Comparison of ENCODE assay signal across 9 cellular contexts in genomic region chr6:42742116-42742894, GRCh38. TPM values are rescaled to one million over a fixed set of nuclear protein-coding genes. Genes with fewer than 3 reads are reported as not detected.
DNase-seq lines count a peak whose midpoint lies in the region; ATAC-seq and TF ChIP-seq lines count a peak whose summit lies in the region.
"Had no signal": no experiment of that assay in that cellular context is flagged by ENCODE, and none has a peak within 500 bp of the region (broad histone marks: within the 10 kb centered on the region; RNA-seq: fewer than 3 reads in every experiment).

No MANE protein-coding gene starts in this region.

- H3K4me3 ChIP-seq in SU-DHL-6 (ENCODE audit: insufficient read depth, low read length, poor library complexity, severe bottlenecking) (no peak overlapping the region), spleen (no peak overlapping the region)

- no peak overlapping the region for H3K9ac ChIP-seq in SU-DHL-6 (ENCODE audit: low read length)

- H3K9me2 ChIP-seq in SU-DHL-6 (replicated peaks; ENCODE audit: insufficient read depth, low read length) = no peaks in the 10 kb centered on the region

- intact Hi-C loops in spleen (cut with DNase I; ENCODE audit: low total_unique reads) (loop anchor here (10.0 kb wide), 1 partner anchor 132 kb away; the partner anchor contains the start of gene RPL7L1), left ventricle myocardium superior (cut with micrococcal nuclease) (no loop called here)

- 0 out of 2 replicates have a peak overlapping the region, but pooled peaks have one; percentile 12 for H3K27ac ChIP-seq in SU-DHL-6 (ENCODE audit: low read depth, low read length)
- no peak overlapping the region for H3K27ac ChIP-seq in spleen

- H3K9me3 ChIP-seq in SU-DHL-6 (ENCODE audit: insufficient read depth, low read length) (0 out of 2 replicates have a peak, but pooled peaks cover 8% of the 10 kb centered on the region), spleen (no peaks in the 10 kb centered on the region)

- no peak for TF ChIP-seq POLR2A in spleen (IDR thresholded peaks at IDR 0.05)

- WGBS in spleen, 5 donors = 62 to 81% (median 75%) methylated on average over 5 of the region's 5 CpGs

- H3K79me2 ChIP-seq in SU-DHL-6 (ENCODE audit: insufficient read depth, low read length) = peaks cover 20% of the 10 kb centered on the region

- peaks cover 10% of the 10 kb centered on the region; the same call in 1 of the 2 replicates for H4K20me1 ChIP-seq in SU-DHL-6 (ENCODE audit: low read depth, low read length)

- ATAC-seq in GM18909 (IDR thresholded peaks at IDR 0.05; ENCODE audit: poor library complexity, unreplicated experiment) (no peak), HG03469 (IDR thresholded peaks at IDR 0.05; ENCODE audit: unreplicated experiment) (no peak), left ventricle myocardium superior (no peak)

- H3K4me1 ChIP-seq in spleen = peaks cover 15 to 36% (median 21%) of the 10 kb centered on the region in 6 donors

- H3K36me3 ChIP-seq in SU-DHL-6 (ENCODE audit: low read length) = peaks cover 9% of the 10 kb centered on the region; the same call in 1 of the 2 replicates
- H3K36me3 ChIP-seq in spleen = peaks cover 0 to 7% (median 0%) of the 10 kb centered on the region in 6 donors

- no peaks in the 10 kb centered on the region for H3K27me3 ChIP-seq in SU-DHL-6 (ENCODE audit: low read length)
- no peaks in the 10 kb centered on the region for H3K27me3 ChIP-seq in spleen (replicated peaks in 1 of 7)

- DNase-seq in DMS 273 treated with DMSO at 0.1 percent for 48 hours (lab: John Stamatoyannopoulos, UW) (peak; percentile 99), NCI-H1417 treated with DMSO at 0.1 percent for 48 hours (lab: John Stamatoyannopoulos, UW) (peak; percentile 67), kidney glomerular epithelial cell (lab: John Stamatoyannopoulos, UW) (peak; percentile 78), spleen (no peak), left ventricle myocardium superior (no peak)
- DNase-seq: activated CD4-positive, alpha-beta T cell treated with anti-CD3 and anti-CD28 coated beads, Interleukin-2, amount 50 U/mL, for 1 hour had no signal

- TF ChIP-seq CTCF in SU-DHL-6 (IDR thresholded peaks at IDR 0.05; ENCODE audit: insufficient read depth, low read length, poor library complexity, severe bottlenecking) (no peak), spleen (IDR thresholded peaks at IDR 0.05 in 8 of 11, conservative IDR thresholded peaks at IDR 0.05 in 3 of 11) (no peak)

- peak overlapping the region; percentile 1 for H3K4me2 ChIP-seq in SU-DHL-6 (ENCODE audit: low read depth, low read length, poor library complexity, severe bottlenecking)

- H2AFZ ChIP-seq in SU-DHL-6 (ENCODE audit: low read depth, low read length, severe bottlenecking) = no peak overlapping the region

- peaks cover 22% of the 10 kb centered on the region for H3F3A ChIP-seq in SU-DHL-6 (ENCODE audit: insufficient read depth)

RNA-seq across cellular contexts. Expression of gene TBCC, which starts 3.6 kb away (rescaled TPM):
- total RNA-seq in spleen (10 to 100 TPM; 22.2 to 63.3 (median 25.6) TPM), left ventricle myocardium superior (10.6 TPM)
- 10 to 100 TPM; 51.7 to 63.2 (median 56.0) TPM for polyA plus RNA-seq in spleen

RNA-seq across cellular contexts. Expression of gene PRPH2, which starts 19.9 kb away (rescaled TPM):
- 1 to 10 TPM in 4 of 7 donors, under 1 TPM in 3; 0.59 to 1.8 (median 1.3) TPM for total RNA-seq in spleen
- polyA plus RNA-seq in spleen = under 1 TPM; 0.27 to 0.67 (median 0.48) TPM
- total RNA-seq in left ventricle myocardium superior = 0.47 TPM

RNA-seq across cellular contexts. Expression of gene BICRAL, which starts 39.5 kb away (rescaled TPM):
- total RNA-seq in spleen (10 to 100 TPM; 20.0 to 27.5 (median 25.3) TPM), left ventricle myocardium superior (13.0 TPM)
- 1 to 10 TPM; 3.4 to 4.8 (median 3.4) TPM for polyA plus RNA-seq in spleen

Comparison
In these comparisons a context has a peak if more than half of its experiments do, and no peak if none do; other contexts are left out.
1. DNase-seq: peak in DMS 273 treated with DMSO at 0.1 percent for 48 hours (single experiment), NCI-H1417 treated with DMSO at 0.1 percent for 48 hours (single experiment) and kidney glomerular epithelial cell (single experiment); none in spleen (single experiment) and left ventricle myocardium superior (single experiment).